6 cellular contexts compared by ENCODE assay signal in genomic region chr10:1665262-1665661, GRCh38.
"Had no signal": no experiment of that assay in that cellular context is flagged by ENCODE, and none has a peak within 500 bp of the region (broad histone marks: within the 10 kb centered on the region; RNA-seq: fewer than 3 reads in every experiment).

No MANE protein-coding gene starts in this region.

- H3K4me3 Mint-ChIP-seq: IgD-negative memory B cell had no signal

- H3K27me3 Mint-ChIP-seq: IgD-negative memory B cell had no signal

- H3K36me3 Mint-ChIP-seq: IgD-negative memory B cell had no signal

- H3K27ac Mint-ChIP-seq: IgD-negative memory B cell had no signal

- FAIRE-seq: HepG2, HTR-8/SVneo, K562 had no signal

- H3K4me3 ChIP-seq: K562 had no signal

- ATAC-seq: HepG2, K562 had no signal

- DNase-seq: IMR-90 had no signal

- H3K27ac ChIP-seq: HL-60 had no signal

- H3K9me3 Mint-ChIP-seq: IgD-negative memory B cell had no signal
